In the genomic region with DNA sequence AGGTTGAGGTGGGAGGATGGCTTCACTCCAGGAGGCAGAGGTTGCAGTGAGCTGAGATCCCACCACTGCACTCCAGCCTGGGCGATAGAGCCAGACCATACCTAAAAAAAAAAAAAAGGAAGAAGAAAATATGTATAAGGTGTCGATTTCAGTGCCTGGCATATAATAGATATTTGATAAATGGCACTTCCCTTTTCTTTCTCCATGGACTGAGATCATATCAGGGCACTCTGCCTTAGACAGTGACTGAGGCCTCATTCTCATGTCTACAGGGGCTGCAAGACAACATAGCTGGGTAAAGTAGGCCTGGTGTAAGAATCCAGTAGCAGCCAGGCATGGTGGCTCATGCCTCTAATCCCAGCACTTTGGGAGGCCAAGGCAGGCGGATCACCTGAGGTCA, we compare ENCODE assay signal across 20 cellular contexts. TPM values are rescaled to one million over a fixed set of nuclear protein-coding genes. Genes with fewer than 3 reads are reported as not detected.
"Had no signal": no experiment of that assay in that cellular context is flagged by ENCODE, and none has a peak within 500 bp of the region (broad histone marks: within the 10 kb centered on the region; RNA-seq: fewer than 3 reads in every experiment).

No MANE protein-coding gene starts in this region.

- DNase-seq: activated CD4-positive, alpha-beta T cell treated with anti-CD3 and anti-CD28 coated beads for 4 hours; activated CD8-positive, alpha-beta T cell treated with anti-CD3 and anti-CD28 coated beads, Interleukin-2, amount 10 ng/mL, durations not matched to agents 7 days and 5 days; activated effector memory CD4-positive, alpha-beta T cell treated with Interleukin-2 at 50 U/mL for 16 hours; activated naive CD4-positive, alpha-beta T cell treated with anti-CD3 and anti-CD28 coated beads, Interleukin-2, amount 50 U/mL, for 16 hours; activated T-cell treated with anti-CD3 and anti-CD28 coated beads, Interleukin-2, amount 50 U/mL, for 24 hours; colonic mucosa; endodermal cell; foreskin fibroblast; mucosa of descending colon; naive thymus-derived CD4-positive, alpha-beta T cell; stimulated activated CD4-positive, alpha-beta T cell treated with anti-CD3 and anti-CD28 coated beads, Interleukin-2, amount 100 ng/mL, for 24 hours; stimulated activated naive CD4-positive, alpha-beta T cell treated with Interleukin-2 at 50 U/mL for 16 hours; thyroid gland had no signal

- H3K4me2 ChIP-seq: hepatocyte, neural progenitor cell had no signal

- H3K9ac ChIP-seq: neural progenitor cell had no signal

- H3K36me3 ChIP-seq: ascending aorta, colonic mucosa, neural progenitor cell, prostate gland, right atrium auricular region, thyroid gland had no signal

- H3K9me3 ChIP-seq: ascending aorta, colonic mucosa, mucosa of descending colon, prostate gland, right atrium auricular region, thyroid gland had no signal

- H2AFZ ChIP-seq: hepatocyte, neural progenitor cell had no signal

- H3K27me3 ChIP-seq: ascending aorta, colonic mucosa, hepatocyte, neural progenitor cell, right atrium auricular region, thyroid gland had no signal

- H3K4me1 ChIP-seq: ascending aorta, colonic mucosa, prostate gland, right atrium auricular region, thyroid gland had no signal

- H3K4me3 ChIP-seq: ascending aorta, colonic mucosa, hepatocyte, mucosa of descending colon, neural progenitor cell, prostate gland, right atrium auricular region, thyroid gland had no signal

- ATAC-seq: activated CD8-positive, alpha-beta T cell treated with anti-CD3 and anti-CD28 coated beads, Interleukin-2, amount 10 ng/mL, durations not matched to agents 7 days and 5 days; mucosa of descending colon; naive thymus-derived CD4-positive, alpha-beta T cell; WTC11 had no signal

- H3K27ac ChIP-seq: ascending aorta, colonic mucosa, epithelial cell of prostate, hepatocyte, neural progenitor cell, prostate gland, right atrium auricular region, thyroid gland had no signal

RNA-seq across cellular contexts. Expression of a gene that starts 21.2 kb away (rescaled TPM):
- polyA plus RNA-seq: naive thymus-derived CD4-positive, alpha-beta T cell had no signal
